ENCODE assay signal across 8 cellular contexts in the genomic region with DNA sequence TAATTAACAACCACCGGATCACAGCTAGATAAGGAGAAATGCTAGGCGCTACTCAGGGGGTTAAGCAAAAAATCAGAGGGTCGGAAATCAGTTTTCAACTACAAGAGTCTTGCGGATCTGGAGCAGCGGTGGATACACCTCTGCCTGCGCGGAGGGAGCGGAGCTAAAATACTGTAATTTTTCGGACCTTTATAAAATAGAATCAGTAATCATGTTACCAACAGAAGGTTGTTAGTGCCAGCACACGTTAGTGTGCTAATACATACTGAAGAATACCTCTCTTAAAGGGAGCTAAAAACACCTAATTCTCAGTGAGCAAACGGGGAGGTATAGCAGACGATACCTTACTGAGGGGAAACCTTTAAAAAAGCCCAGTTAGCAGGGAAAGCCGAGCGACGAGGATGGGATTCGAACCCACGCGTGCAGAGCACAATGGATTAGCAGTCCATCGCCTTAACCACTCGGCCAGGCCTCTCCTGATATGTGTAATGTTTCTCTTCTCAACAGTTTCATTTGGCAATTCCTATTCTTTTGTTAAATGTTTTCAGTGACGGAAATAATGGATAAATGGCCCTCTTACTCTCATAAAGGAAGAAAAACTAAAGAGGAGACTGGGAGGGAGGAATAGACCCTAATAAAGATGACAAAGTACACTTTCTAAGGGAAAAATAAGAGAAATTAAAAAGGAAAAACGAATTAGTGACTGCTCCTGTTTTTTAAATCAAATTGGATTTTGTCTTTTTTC. TPM values are rescaled to one million over a fixed set of nuclear protein-coding genes. Genes with fewer than 3 reads are reported as not detected.
DNase-seq lines count a peak whose midpoint lies in the region; ATAC-seq and TF ChIP-seq lines count a peak whose summit lies in the region.

No MANE protein-coding gene starts in this region.

- H3K27ac ChIP-seq in prostate gland = peak overlapping the region; percentile 20 to 60

- TF ChIP-seq CTCF in prostate gland (IDR thresholded peaks at IDR 0.05) = no peak

- no peaks in the 10 kb centered on the region for H3K27me3 ChIP-seq in prostate gland (replicated peaks; ENCODE audit: insufficient read depth)

- H3K4me3 ChIP-seq in prostate gland = peak overlapping the region in 1 of 2 donors; percentile 22

- no peak for TF ChIP-seq POLR2A in prostate gland (IDR thresholded peaks at IDR 0.05)

- peak; percentile 5 for DNase-seq in DMS53 treated with DMSO at 0.1 percent for 48 hours (lab: John Stamatoyannopoulos, UW; ENCODE audit: unreplicated experiment)
- peak; percentile 62 for DNase-seq in RPMI7951 (ENCODE audit: low read depth)
- DNase-seq in amniotic epithelial cell (ENCODE audit: low read depth) = peak; percentile 77
- peak; percentile 74 for DNase-seq in left cardiac atrium
- no peak for DNase-seq in prostate gland (ENCODE audit: low spot score)
- DNase-seq in NCI-H446 treated with DMSO at 0.1 percent for 48 hours (lab: John Stamatoyannopoulos, UW) = no peak
- DNase-seq in hepatic stellate cell (ENCODE audit: low spot score) = no peak

- no peaks in the 10 kb centered on the region for H3K4me1 ChIP-seq in prostate gland (replicated peaks)

- ATAC-seq in HG02759 (IDR thresholded peaks at IDR 0.05; ENCODE audit: unreplicated experiment) (peak; percentile 55), left cardiac atrium (peak; percentile 85 to 95)

- intact Hi-C loops in left cardiac atrium (cut with DNase I) (no loop called here), prostate gland (cut with DNase I) (no loop called here)

- no peaks in the 10 kb centered on the region for H3K9me3 ChIP-seq in prostate gland

- no peaks in the 10 kb centered on the region for H3K36me3 ChIP-seq in prostate gland

- WGBS in prostate gland = 8% methylated on average over 22 of the region's 22 CpGs

RNA-seq across cellular contexts. Expression of a gene that starts 59.7 kb away (rescaled TPM):
- 4.8 and 6.5 TPM in 2 replicates for total RNA-seq in RPMI7951 (2014; rRNA removed; shearing (Covaris generic))
- total RNA-seq in left cardiac atrium (10 to 100 TPM in 1 of 2 donors, 1 to 10 TPM in 1; 6.8 to 21.3 TPM), prostate gland (10 to 100 TPM; 15.9 to 35.9 TPM)

Comparison
In these comparisons a context has a peak if more than half of its experiments do, and no peak if none do; other contexts are left out.
1. DNase-seq: peak in DMS53 treated with DMSO at 0.1 percent for 48 hours (single experiment), RPMI7951 (single experiment), amniotic epithelial cell (single experiment) and left cardiac atrium (single experiment); none in prostate gland (single experiment), NCI-H446 treated with DMSO at 0.1 percent for 48 hours (single experiment) and hepatic stellate cell (single experiment).